Comparison of ENCODE assay signal across 1 cellular context in the genomic region with DNA sequence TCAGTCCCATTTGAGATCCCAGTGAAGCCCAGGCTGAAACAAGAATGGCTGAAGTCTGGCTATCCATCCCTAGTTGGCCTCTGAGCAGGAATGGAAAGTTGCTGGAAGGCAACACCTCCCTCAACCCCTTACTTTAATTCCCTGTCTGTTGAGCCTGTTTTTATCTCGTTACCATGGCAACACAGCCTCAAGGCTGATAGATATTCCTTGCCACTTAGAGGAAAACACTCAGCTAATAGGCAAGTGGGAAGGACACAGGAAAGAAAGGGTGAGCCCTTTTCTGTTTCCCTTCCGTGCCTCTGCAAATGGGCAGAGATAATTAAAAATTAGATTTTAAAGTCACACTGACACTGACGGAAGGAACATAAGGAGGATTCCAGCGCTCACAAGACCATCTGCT.
TF ChIP-seq lines count a peak whose summit lies in the region.

No MANE protein-coding gene starts in this region.

TF ChIP-seq in SK-N-SH treated with all-trans-retinoic acid at 6 μM for 48 hours, 23 proteins besides CTCF, POLR2A, EP300 and RAD21 (continued from another document):
- no peak for TF ChIP-seq CSDC2 (CRISPR knock-in tag; IDR thresholded peaks at IDR 0.05)
